Comparison of ENCODE assay signal across 12 cellular contexts in genomic region chr6:30789606-30790005, GRCh38.
"Had no signal": no experiment of that assay in that cellular context is flagged by ENCODE, and none has a peak within 500 bp of the region (broad histone marks: within the 10 kb centered on the region; RNA-seq: fewer than 3 reads in every experiment).

No MANE protein-coding gene starts in this region.

- H3K27me3 Mint-ChIP-seq: type B pancreatic cell had no signal

- H3K27ac Mint-ChIP-seq: activated B cell treated with CpG ODN at 0.5 μM for 24 hours; stimulated activated effector memory CD8-positive, alpha-beta T cell treated with anti-CD3 and anti-CD28 coated beads, Interleukin-12 subunit alpha, Interleukin-12 subunit beta, amount 100 ng/mL, for 72 hours; type B pancreatic cell had no signal

- DNase-seq: activated B cell treated with CpG ODN at 0.5 μM for 24 hours, activated gamma-delta T cell, foreskin keratinocyte, heart left ventricle, left colon, naive B cell, nucleus accumbens, small intestine, substantia nigra, T-helper 1 cell had no signal

- ATAC-seq: foreskin keratinocyte; heart left ventricle; left colon; stimulated activated effector memory CD8-positive, alpha-beta T cell treated with anti-CD3 and anti-CD28 coated beads, Interleukin-12 subunit alpha, Interleukin-12 subunit beta, amount 100 ng/mL, for 72 hours had no signal

- H3K9me3 Mint-ChIP-seq: activated B cell treated with CpG ODN at 0.5 μM for 24 hours; naive B cell; stimulated activated effector memory CD8-positive, alpha-beta T cell treated with anti-CD3 and anti-CD28 coated beads, Interleukin-12 subunit alpha, Interleukin-12 subunit beta, amount 100 ng/mL, for 72 hours; type B pancreatic cell had no signal

- H3K36me3 Mint-ChIP-seq: naive B cell, type B pancreatic cell had no signal

- H3K4me3 Mint-ChIP-seq: activated B cell treated with CpG ODN at 0.5 μM for 24 hours; naive B cell; stimulated activated effector memory CD8-positive, alpha-beta T cell treated with anti-CD3 and anti-CD28 coated beads, Interleukin-12 subunit alpha, Interleukin-12 subunit beta, amount 100 ng/mL, for 72 hours; type B pancreatic cell had no signal
